Comparison of ENCODE assay signal across 8 cellular contexts in genomic region chr5:179907570-179908324, GRCh38. TPM values are rescaled to one million over a fixed set of nuclear protein-coding genes. Genes with fewer than 3 reads are reported as not detected.
DNase-seq lines count a peak whose midpoint lies in the region; ATAC-seq and TF ChIP-seq lines count a peak whose summit lies in the region.

TSS of gene TBC1D9B (minus strand) at chr5:179907897. CDS start at chr5:179907821, 76 bp downstream.

- H3K27me3 ChIP-seq in HUES64 (ENCODE audit: insufficient read depth, low read length) (peaks cover 4% of the 10 kb centered on the region; the same call in 1 of the 2 replicates), SU-DHL-6 (ENCODE audit: low read length) (no peaks in the 10 kb centered on the region), trophoblast cell (ENCODE audit: insufficient read depth, low read length) (no peaks in the 10 kb centered on the region), tibial artery (no peaks in the 10 kb centered on the region)

- DNase-seq in Daoy (ENCODE audit: low read depth) = peak; percentile 81
- DNase-seq in activated naive CD8-positive, alpha-beta T cell treated with anti-CD3 and anti-CD28 coated beads, Interleukin-2, amount 50 U/mL, for 16 hours (ENCODE audit: low read depth, low spot score) = peak; percentile 23
- peak; percentile 85 for DNase-seq in Right ventricle myocardium superior
- DNase-seq in trophoblast cell = peak; percentile 58 to 83
- peak; percentile 61 to 80 for DNase-seq in tibial artery

- H3K27ac ChIP-seq in HUES64 (ENCODE audit: low read depth, low read length) (no peak within 1 kb of the TSS), SU-DHL-6 (ENCODE audit: low read depth, low read length) (peak within 1 kb of the TSS; percentile 44), trophoblast cell (ENCODE audit: low read depth, low read length) (no peak within 1 kb of the TSS), tibial artery (peak within 1 kb of the TSS; percentile 79 to 80)

- H2AFZ ChIP-seq in SU-DHL-6 (ENCODE audit: low read depth, low read length, severe bottlenecking) (peak within 1 kb of the TSS; percentile 88), trophoblast cell (ENCODE audit: insufficient read depth, low read length, poor library complexity) (peak within 1 kb of the TSS; percentile 97)

- peaks cover 26% of the 10 kb centered on the region for H3K36me3 ChIP-seq in HUES64 (ENCODE audit: insufficient read depth, low read length)
- no peaks in the 10 kb centered on the region for H3K36me3 ChIP-seq in SU-DHL-6 (ENCODE audit: low read length)
- peaks cover 22 to 24% of the 10 kb centered on the region in 2 experiments for H3K36me3 ChIP-seq in trophoblast cell (ENCODE audit: control insufficient read depth in 1 of 2, insufficient read depth in 2 of 2, low read length in 2 of 2)
- peaks cover 0 to 21% (median 16%) of the 10 kb centered on the region in 3 donors for H3K36me3 ChIP-seq in tibial artery

- H3K9me3 ChIP-seq in HUES64 (ENCODE audit: insufficient read depth, low read depth, low read length) (no peaks in the 10 kb centered on the region), SU-DHL-6 (ENCODE audit: insufficient read depth, low read length) (no peaks in the 10 kb centered on the region), trophoblast cell (ENCODE audit: insufficient read depth, low read depth, low read length) (peaks cover 2% of the 10 kb centered on the region), tibial artery (no peaks in the 10 kb centered on the region)

- H4K20me1 ChIP-seq in SU-DHL-6 (ENCODE audit: low read depth, low read length) = no peaks in the 10 kb centered on the region

- WGBS in HUES64 = 5% methylated on average over 102 of the region's 102 CpGs
- no CpG with 5 or more reads among the region's 102 CpGs for WGBS in trophoblast cell (ENCODE audit: extremely low coverage, insufficient coverage, insufficient read length)

- H3K4me3 ChIP-seq in HUES64 (ENCODE audit: low read length) (peak within 1 kb of the TSS; percentile 75), SU-DHL-6 (ENCODE audit: insufficient read depth, low read length, poor library complexity, severe bottlenecking) (peak within 1 kb of the TSS; percentile 88), trophoblast cell (ENCODE audit: low read depth, low read length) (peak within 1 kb of the TSS; percentile 95), tibial artery (peak within 1 kb of the TSS; percentile 67 to 79)

- H3K14ac ChIP-seq in trophoblast cell (ENCODE audit: low read length) = peak within 1 kb of the TSS; percentile 99

- no peak within 1 kb of the TSS for H3K23ac ChIP-seq in trophoblast cell (ENCODE audit: low read length)

- TF ChIP-seq CTCF in SU-DHL-6 (IDR thresholded peaks at IDR 0.05; ENCODE audit: insufficient read depth, low read length, poor library complexity, severe bottlenecking) = no peak
- peak in 1 of 2 experiments; percentile 70 for TF ChIP-seq CTCF in tibial artery (IDR thresholded peaks at IDR 0.05)

- peak; percentile 90 for ATAC-seq in GM21423 (IDR thresholded peaks at IDR 0.05; ENCODE audit: unreplicated experiment)
- ATAC-seq in Right ventricle myocardium superior (ENCODE audit: poor library complexity) = peak; percentile 95

- peak within 1 kb of the TSS; percentile 86 for H4K12ac ChIP-seq in trophoblast cell (ENCODE audit: low read depth, low read length)

- H3K4me1 ChIP-seq in HUES64 (ENCODE audit: insufficient read depth, low read length) (peaks cover 5% of the 10 kb centered on the region; the same call in 1 of the 2 replicates), trophoblast cell (ENCODE audit: control insufficient read depth in 1 of 2, insufficient read depth in 2 of 2, low read length in 2 of 2) (peaks cover 5 to 7% of the 10 kb centered on the region in 2 experiments), tibial artery (peaks cover 0 to 22% (median 17%) of the 10 kb centered on the region in 4 donors)

- peaks cover 16% of the 10 kb centered on the region for H3K79me2 ChIP-seq in SU-DHL-6 (ENCODE audit: insufficient read depth, low read length)
- H3K79me2 ChIP-seq in trophoblast cell (ENCODE audit: control insufficient read depth, insufficient read depth, low read length, poor library complexity) = peaks cover 6% of the 10 kb centered on the region

- no peak within 1 kb of the TSS for H2BK12ac ChIP-seq in trophoblast cell (ENCODE audit: low read length)

- H3F3A ChIP-seq in SU-DHL-6 (ENCODE audit: insufficient read depth) = 0 out of 2 replicates have a peak, but pooled peaks cover 5% of the 10 kb centered on the region

- H4K91ac ChIP-seq in trophoblast cell (ENCODE audit: low read depth, low read length) = peak within 1 kb of the TSS; percentile 77

- peaks cover 4% of the 10 kb centered on the region for H3K79me1 ChIP-seq in trophoblast cell (ENCODE audit: low read length)

- intact Hi-C loops in Right ventricle myocardium superior (cut with DNase I) = loop anchor here (10.0 kb wide), 1 partner anchor 103 kb away; the partner anchor contains the start of gene MGAT4B
- intact Hi-C loops in tibial artery (cut with DNase I; ENCODE audit: low total_unique reads) = loop anchor here (5.0 kb wide), 2 partner anchors 100 to 165 kb away; partner anchors contain the start of genes MGAT4B and RNF130

- peak within 1 kb of the TSS; percentile 75 for H3K4me2 ChIP-seq in SU-DHL-6 (ENCODE audit: low read depth, low read length, poor library complexity, severe bottlenecking)
- H3K4me2 ChIP-seq in trophoblast cell (ENCODE audit: low read length) = peak within 1 kb of the TSS; percentile 80

- peak within 1 kb of the TSS; percentile 50 for H2BK5ac ChIP-seq in trophoblast cell (ENCODE audit: low read depth, low read length, poor library complexity)

- peak within 1 kb of the TSS; percentile 94 for H3K18ac ChIP-seq in trophoblast cell (ENCODE audit: low read length)

- peak within 1 kb of the TSS; percentile 76 for H2AK5ac ChIP-seq in trophoblast cell (ENCODE audit: low read length)

- peak within 1 kb of the TSS; percentile 71 for H3K4ac ChIP-seq in trophoblast cell (ENCODE audit: low read depth, low read length)

- H4K8ac ChIP-seq in trophoblast cell (ENCODE audit: low read depth, low read length) = peak within 1 kb of the TSS; percentile 97

- H3K9ac ChIP-seq in HUES64 (ENCODE audit: low read depth, low read length) (peak within 1 kb of the TSS; percentile 71), SU-DHL-6 (ENCODE audit: low read length) (peak within 1 kb of the TSS; percentile 75), trophoblast cell (ENCODE audit: low read length) (peak within 1 kb of the TSS; percentile 90)

- H3K9me2 ChIP-seq in SU-DHL-6 (replicated peaks; ENCODE audit: insufficient read depth, low read length) = no peaks in the 10 kb centered on the region

- peak within 1 kb of the TSS; percentile 74 for H2BK120ac ChIP-seq in trophoblast cell (ENCODE audit: insufficient read depth, low read length, poor library complexity)

RNA-seq across cellular contexts. Expression of gene TBC1D9B, which starts in this region (rescaled TPM):
- 23.1 and 25.0 TPM in 2 replicates for total RNA-seq in Daoy (2014; rRNA removed; shearing (Covaris generic))
- polyA plus RNA-seq in HUES64 (2013, experiment 1 of 2) = 37.0 TPM
- polyA plus RNA-seq in HUES64 (2013, experiment 2 of 2) = 43.6 TPM
- total RNA-seq in Right ventricle myocardium superior = 29.6 TPM
- 47.8 and 49.1 TPM in 2 replicates for polyA plus RNA-seq in trophoblast cell (2013)

Comparison
In these comparisons a context has a peak if more than half of its experiments do, and no peak if none do; other contexts are left out.
1. DNase-seq: peak in every context shown above with its lines; median percentile 85 in Right ventricle myocardium superior; 81 in Daoy; 70 in trophoblast cell; 70 in tibial artery; 23 in activated naive CD8-positive, alpha-beta T cell treated with anti-CD3 and anti-CD28 coated beads, Interleukin-2, amount 50 U/mL, for 16 hours.
2. H3K27ac ChIP-seq: peak in SU-DHL-6 (single experiment) and tibial artery (2 of 2); none in HUES64 (single experiment) and trophoblast cell (single experiment).
3. Peak in every context shown above with its lines, with median percentiles within 50 percentile points of each other: H3K4me3 ChIP-seq and H3K9ac ChIP-seq.